In genomic region chr12:65828711-65829339, GRCh38 we compare ENCODE assay signal across 1 cellular context.
TF ChIP-seq lines count a peak whose summit lies in the region.

No MANE protein-coding gene starts in this region.

TF ChIP-seq in endothelial cell of umbilical vein, 7 proteins besides CTCF, POLR2A, EP300 and RAD21:
- no peak for TF ChIP-seq FOS (IDR thresholded peaks at IDR 0.05; ENCODE audit: borderline replicate concordance, insufficient read depth, low read length)
- no peak for TF ChIP-seq MYC (IDR thresholded peaks at IDR 0.05; ENCODE audit: low read depth, low read length)
- no peak for TF ChIP-seq POLR2AphosphoS5 (IDR thresholded peaks at IDR 0.05; ENCODE audit: insufficient read depth, low read depth, low read length)
- TF ChIP-seq GATA2 (IDR thresholded peaks at IDR 0.05; ENCODE audit: insufficient read depth, insufficient read length, low read depth, low read length), result no peak
- TF ChIP-seq JUN (IDR thresholded peaks at IDR 0.05; ENCODE audit: borderline replicate concordance, insufficient read depth, insufficient read length, low read depth), result no peak
- no peak for TF ChIP-seq EZH2 (IDR thresholded peaks at IDR 0.05; ENCODE audit: borderline replicate concordance, low read depth, low read length, severe bottlenecking)
- TF ChIP-seq, protein P1, sequence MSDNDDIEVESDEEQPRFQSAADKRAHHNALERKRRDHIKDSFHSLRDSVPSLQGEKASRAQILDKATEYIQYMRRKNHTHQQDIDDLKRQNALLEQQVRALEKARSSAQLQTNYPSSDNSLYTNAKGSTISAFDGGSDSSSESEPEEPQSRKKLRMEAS (IDR thresholded peaks at IDR 0.05; ENCODE audit: insufficient read depth, insufficient read length), result no peak
